ENCODE assay signal across 8 cellular contexts in genomic region chr6:27592481-27593199, GRCh38.
DNase-seq lines count a peak whose midpoint lies in the region; ATAC-seq, FAIRE-seq and TF ChIP-seq lines count a peak whose summit lies in the region.

No MANE protein-coding gene starts in this region.

- peaks cover 0 to 10% (median 5%) of the 10 kb centered on the region in 5 donors for H3K9me3 Mint-ChIP-seq in CD8-positive, alpha-beta memory T cell
- no peaks in the 10 kb centered on the region for H3K9me3 Mint-ChIP-seq in activated T-cell treated with anti-CD3 and anti-CD28 coated beads, Interleukin-2, amount 50 U/mL, for 4 hours

- peak in 3 of 5 donors; percentile 4 to 21 (median 19) for DNase-seq in CD8-positive, alpha-beta memory T cell
- DNase-seq in NCI-H2227 treated with DMSO at 0.1 percent for 48 hours (lab: John Stamatoyannopoulos, UW) (peak; percentile 86), islet precursor cell (peak; percentile 84), NCI-H1048 (lab: John Stamatoyannopoulos, UW) (no peak), kidney (no peak)
- no peak for DNase-seq in activated T-cell treated with anti-CD3 and anti-CD28 coated beads, Interleukin-2, amount 50 U/mL, for 4 hours

- FAIRE-seq in kidney (lab: Jason Lieb, UNC) = no peak

- H3K36me3 Mint-ChIP-seq in CD8-positive, alpha-beta memory T cell = peaks cover 0 to 4% (median 0%) of the 10 kb centered on the region in 3 donors
- no peaks in the 10 kb centered on the region for H3K36me3 Mint-ChIP-seq in activated T-cell treated with anti-CD3 and anti-CD28 coated beads, Interleukin-2, amount 50 U/mL, for 4 hours (ENCODE audit: insufficient read depth)

- intact Hi-C loops in kidney (cut with DNase I) = no loop called here

- H3K27me3 ChIP-seq in CD8-positive, alpha-beta memory T cell (ENCODE audit: insufficient read depth, low read length, poor library complexity, severe bottlenecking) = peaks cover 35% of the 10 kb centered on the region

- H3K36me3 ChIP-seq in CD8-positive, alpha-beta memory T cell (ENCODE audit: insufficient read depth, low read length) = no peaks in the 10 kb centered on the region
- H3K36me3 ChIP-seq in kidney (ENCODE audit: control insufficient read depth in 1 of 2, insufficient read depth in 2 of 2, low read length in 2 of 2) = no peaks in the 10 kb centered on the region

- ATAC-seq in GM18870 (IDR thresholded peaks at IDR 0.05; ENCODE audit: unreplicated experiment) (peak; percentile 57), HG02981 (IDR thresholded peaks at IDR 0.05; ENCODE audit: unreplicated experiment) (peak; percentile 93)
- ATAC-seq in activated T-cell treated with anti-CD3 and anti-CD28 coated beads, Interleukin-2, amount 50 U/mL, for 4 hours = peak; percentile 88 to 91

- POLR2A ChIA-PET in CD8-positive, alpha-beta memory T cell (lab: Charles Lee) = no interaction called here

- H3K4me1 Mint-ChIP-seq in CD8-positive, alpha-beta memory T cell = no peaks in the 10 kb centered on the region
- H3K4me1 Mint-ChIP-seq in activated T-cell treated with anti-CD3 and anti-CD28 coated beads, Interleukin-2, amount 50 U/mL, for 4 hours (ENCODE audit: low read depth) = no peaks in the 10 kb centered on the region

- H3K27ac ChIP-seq in CD8-positive, alpha-beta memory T cell (ENCODE audit: low read depth, low read length) = peak overlapping the region; percentile 9
- H3K27ac ChIP-seq in kidney (ENCODE audit: low read depth in 2 of 2, low read length in 2 of 2) = no peak overlapping the region

- peaks cover 24 to 39% of the 10 kb centered on the region in 2 donors for H3K27me3 Mint-ChIP-seq in CD8-positive, alpha-beta memory T cell
- H3K27me3 Mint-ChIP-seq in activated T-cell treated with anti-CD3 and anti-CD28 coated beads, Interleukin-2, amount 50 U/mL, for 4 hours (ENCODE audit: low read depth) = peaks cover 26% of the 10 kb centered on the region

- H3K27ac Mint-ChIP-seq in CD8-positive, alpha-beta memory T cell = no peak overlapping the region

- H3K9me3 ChIP-seq in CD8-positive, alpha-beta memory T cell (ENCODE audit: low read length) = no peaks in the 10 kb centered on the region
- H3K9me3 ChIP-seq in kidney (ENCODE audit: control insufficient read depth in 1 of 2, low read length in 2 of 2) = peaks cover 0 to 2% of the 10 kb centered on the region in 2 donors

- H3K4me3 Mint-ChIP-seq in CD8-positive, alpha-beta memory T cell = no peak overlapping the region
- no peak overlapping the region for H3K4me3 Mint-ChIP-seq in activated T-cell treated with anti-CD3 and anti-CD28 coated beads, Interleukin-2, amount 50 U/mL, for 4 hours

- TF ChIP-seq CTCF in kidney (IDR thresholded peaks at IDR 0.05; ENCODE audit: borderline replicate concordance, extremely low read depth, insufficient read depth) = no peak

- no peak overlapping the region for H3K9ac ChIP-seq in kidney (ENCODE audit: low read length in 2 of 2)

- no peak overlapping the region for H3K4me3 ChIP-seq in CD8-positive, alpha-beta memory T cell (ENCODE audit: low read length)
- H3K4me3 ChIP-seq in kidney (ENCODE audit: low read length in 2 of 2) = no peak overlapping the region

- CTCF ChIA-PET in CD8-positive, alpha-beta memory T cell (lab: Charles Lee) = no interaction called here

- peaks cover 9% of the 10 kb centered on the region for H3K4me1 ChIP-seq in CD8-positive, alpha-beta memory T cell (ENCODE audit: insufficient read depth, low read length)
- no peaks in the 10 kb centered on the region for H3K4me1 ChIP-seq in kidney (ENCODE audit: control insufficient read depth in 1 of 2, insufficient read depth in 1 of 2, low read depth in 1 of 2, low read length in 2 of 2)

Comparison
In these comparisons a context has a peak if more than half of its experiments do, and no peak if none do; other contexts are left out.
1. DNase-seq: peak in CD8-positive, alpha-beta memory T cell (3 of 5), NCI-H2227 treated with DMSO at 0.1 percent for 48 hours (single experiment) and islet precursor cell (single experiment); none in activated T-cell treated with anti-CD3 and anti-CD28 coated beads, Interleukin-2, amount 50 U/mL, for 4 hours (single experiment), NCI-H1048 (single experiment) and kidney (single experiment).
2. Peak in every context shown above with its lines, with median percentiles within 50 percentile points of each other: ATAC-seq.